Comparison of ENCODE assay signal across 9 cellular contexts in genomic region chr13:33033361-33033812, GRCh38. TPM values are rescaled to one million over a fixed set of nuclear protein-coding genes. Genes with fewer than 3 reads are reported as not detected.
A peak's percentile ranks its signal among the peaks of the same experiment; 100 is the strongest.
DNase-seq lines count a peak whose midpoint lies in the region; ATAC-seq and TF ChIP-seq lines count a peak whose summit lies in the region.
"Had no signal": no experiment of that assay in that cellular context is flagged by ENCODE, and none has a peak within 500 bp of the region (broad histone marks: within the 10 kb centered on the region; RNA-seq: fewer than 3 reads in every experiment).

No MANE protein-coding gene starts in this region.

- no peaks in the 10 kb centered on the region for H3K9me3 ChIP-seq in neutrophil
- H3K9me3 ChIP-seq: SJCRH30 had no signal

- peaks cover 2% of the 10 kb centered on the region for H3K36me3 Mint-ChIP-seq in activated CD8-positive, alpha-beta T cell treated with anti-CD3 and anti-CD28 coated beads for 36 hours (ENCODE audit: low read depth)

- H3K4me1 ChIP-seq in neutrophil (ENCODE audit: control insufficient read depth in 1 of 2, insufficient read depth in 1 of 2, low read depth in 1 of 2, low read length in 1 of 2) = peaks cover 40 to 41% of the 10 kb centered on the region in 2 experiments
- H3K4me1 ChIP-seq: SJCRH30 had no signal

- POLR2A ChIA-PET in activated CD8-positive, alpha-beta T cell treated with anti-CD3 and anti-CD28 coated beads for 36 hours (lab: Charles Lee) = no interaction called here

- TF ChIP-seq CTCF in activated CD8-positive, alpha-beta T cell treated with anti-CD3 and anti-CD28 coated beads for 36 hours (IDR thresholded peaks at IDR 0.05) = no peak
- no peak for TF ChIP-seq CTCF in neutrophil (IDR thresholded peaks at IDR 0.05)

- peak overlapping the region; percentile 68 for H3K4me3 Mint-ChIP-seq in activated CD8-positive, alpha-beta T cell treated with anti-CD3 and anti-CD28 coated beads for 36 hours

- H3K27me3 ChIP-seq in neutrophil = no peaks in the 10 kb centered on the region
- H3K27me3 ChIP-seq: SJCRH30 had no signal

- no peaks in the 10 kb centered on the region for H3K36me3 ChIP-seq in neutrophil
- H3K36me3 ChIP-seq: SJCRH30 had no signal

- peak overlapping the region; percentile 91 for H3K27ac Mint-ChIP-seq in activated CD8-positive, alpha-beta T cell treated with anti-CD3 and anti-CD28 coated beads for 36 hours

- peak overlapping the region; percentile 86 for H3K27ac ChIP-seq in neutrophil
- H3K27ac ChIP-seq: SJCRH30 had no signal

- ATAC-seq in GM18907 (IDR thresholded peaks at IDR 0.05; ENCODE audit: unreplicated experiment) = peak; percentile 94
- peak; percentile 54 for ATAC-seq in HG02885 (IDR thresholded peaks at IDR 0.05; ENCODE audit: poor library complexity, unreplicated experiment)
- peak; percentile 99 for ATAC-seq in activated CD8-positive, alpha-beta T cell treated with anti-CD3 and anti-CD28 coated beads for 36 hours
- no peak for ATAC-seq in HG03025 (IDR thresholded peaks at IDR 0.05; ENCODE audit: low FRiP score, unreplicated experiment)
- no peak for ATAC-seq in GM18520 (IDR thresholded peaks at IDR 0.05; ENCODE audit: unreplicated experiment)

- CTCF ChIA-PET in activated CD8-positive, alpha-beta T cell treated with anti-CD3 and anti-CD28 coated beads for 36 hours (lab: Charles Lee) = interaction anchor here (1.2 kb wide), 1 partner anchor 16 kb away, joined by 3 read pairs; no protein-coding TSS in a partner anchor

- H3K4me1 Mint-ChIP-seq in activated CD8-positive, alpha-beta T cell treated with anti-CD3 and anti-CD28 coated beads for 36 hours (ENCODE audit: low read depth) = peaks cover 9% of the 10 kb centered on the region

- intact Hi-C loops in activated CD8-positive, alpha-beta T cell treated with anti-CD3 and anti-CD28 coated beads for 36 hours (cut with micrococcal nuclease) = no loop called here
- intact Hi-C loops in posterior vena cava (cut with DNase I) = no loop called here

- H3K4me3 ChIP-seq in neutrophil (ENCODE audit: low read depth in 1 of 2, low read length in 1 of 2) = peak overlapping the region; percentile 53 to 60
- H3K4me3 ChIP-seq: SJCRH30 had no signal

- H3K9me3 Mint-ChIP-seq in activated CD8-positive, alpha-beta T cell treated with anti-CD3 and anti-CD28 coated beads for 36 hours = peaks cover 2% of the 10 kb centered on the region

- H3K27me3 Mint-ChIP-seq in activated CD8-positive, alpha-beta T cell treated with anti-CD3 and anti-CD28 coated beads for 36 hours = peaks cover 6% of the 10 kb centered on the region

- peak; percentile 63 for DNase-seq in activated CD8-positive, alpha-beta T cell treated with anti-CD3 and anti-CD28 coated beads for 36 hours
- no peak for DNase-seq in posterior vena cava (ENCODE audit: low spot score)
- DNase-seq in hepatic stellate cell (ENCODE audit: low spot score) = no peak
- DNase-seq: SJCRH30 had no signal

RNA-seq across cellular contexts. Expression of gene KL, which starts 17.2 kb away (rescaled TPM):
- under 1 TPM; 0.22 to 0.27 TPM for total RNA-seq in activated CD8-positive, alpha-beta T cell treated with anti-CD3 and anti-CD28 coated beads for 36 hours
- 1 to 10 TPM; 2.1 to 2.4 TPM for total RNA-seq in posterior vena cava
- total RNA-seq: SJCRH30 had no signal

Comparison
In these comparisons a context has a peak if more than half of its experiments do, and no peak if none do; other contexts are left out.
1. ATAC-seq: peak in GM18907 (single experiment), HG02885 (single experiment) and activated CD8-positive, alpha-beta T cell treated with anti-CD3 and anti-CD28 coated beads for 36 hours (single experiment); none in HG03025 (single experiment) and GM18520 (single experiment).